Comparison of ENCODE assay signal across 11 cellular contexts in genomic region chr11:95025594-95025993, GRCh38. TPM values are rescaled to one million over a fixed set of nuclear protein-coding genes. Genes with fewer than 3 reads are reported as not detected.
"Had no signal": no experiment of that assay in that cellular context is flagged by ENCODE, and none has a peak within 500 bp of the region (broad histone marks: within the 10 kb centered on the region; RNA-seq: fewer than 3 reads in every experiment).

No MANE protein-coding gene starts in this region.

RNA-seq across cellular contexts. Expression of gene KDM4E, which starts 0.5 kb away (rescaled TPM):
- total RNA-seq: OCI-LY7, PC-3, PC-9, Peyer's patch, Right ventricle myocardium inferior, Right ventricle myocardium superior, RPMI7951, SJCRH30, SJSA1, SK-MEL-5 had no signal

RNA-seq across cellular contexts. Expression of gene KDM4F, which starts 23.6 kb away (rescaled TPM):
- total RNA-seq: OCI-LY7, PC-3, PC-9, Peyer's patch, Right ventricle myocardium inferior, Right ventricle myocardium superior, RPMI7951, SJCRH30, SJSA1, SK-MEL-5 had no signal
- polyA plus RNA-seq: SK-N-SH had no signal
